ENCODE assay signal across 1 cellular context in genomic region chr10:121919666-121920065, GRCh38.
TF ChIP-seq lines count a peak whose summit lies in the region.

No MANE protein-coding gene starts in this region.

TF ChIP-seq in GM12878, 131 proteins besides CTCF, POLR2A, EP300 and RAD21:
- peak; percentile 52; the same call in 1 of the 3 replicates for TF ChIP-seq POU2F2 (IDR thresholded peaks at IDR 0.05; ENCODE audit: borderline replicate concordance, low read depth, low read length)
- TF ChIP-seq TBL1XR1 (IDR thresholded peaks at IDR 0.05; ENCODE audit: low read depth, low read length), result no peak
